Comparison of ENCODE assay signal across 1 cellular context in the genomic region with DNA sequence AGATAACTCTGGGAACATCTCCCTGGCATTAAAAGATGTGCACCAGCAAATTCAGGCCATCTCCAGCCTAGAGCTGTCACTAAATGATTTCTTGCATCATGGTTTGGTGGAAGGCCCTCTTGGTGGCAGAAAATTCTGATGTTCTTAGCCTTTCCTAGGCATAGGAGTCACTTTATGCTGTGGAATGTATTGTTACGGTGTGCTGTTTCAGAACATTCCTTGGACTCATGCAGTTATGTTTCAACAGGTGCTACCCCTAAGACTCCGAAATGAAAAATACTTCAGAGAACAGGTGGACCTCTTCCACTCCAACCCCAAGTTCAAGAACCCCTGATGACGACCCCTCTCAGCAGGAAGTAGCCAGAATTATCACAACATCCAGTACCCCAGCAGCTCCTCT.
TF ChIP-seq lines count a peak whose summit lies in the region.

No MANE protein-coding gene starts in this region.

TF ChIP-seq in A549, 52 proteins besides CTCF, POLR2A, EP300 and RAD21 (continued from another document):
- TF ChIP-seq EHMT2 (IDR thresholded peaks at IDR 0.05; ENCODE audit: low read depth) (no peak), ZC3H11A (IDR thresholded peaks at IDR 0.05) (no peak), CHD4 (IDR thresholded peaks at IDR 0.05; ENCODE audit: borderline replicate concordance) (no peak), FOXS1 (CRISPR knock-in tag; IDR thresholded peaks at IDR 0.05) (no peak), SMC3 (IDR thresholded peaks at IDR 0.05) (no peak), HOXB5 (CRISPR knock-in tag; IDR thresholded peaks at IDR 0.05) (no peak)
- TF ChIP-seq, protein P1, sequence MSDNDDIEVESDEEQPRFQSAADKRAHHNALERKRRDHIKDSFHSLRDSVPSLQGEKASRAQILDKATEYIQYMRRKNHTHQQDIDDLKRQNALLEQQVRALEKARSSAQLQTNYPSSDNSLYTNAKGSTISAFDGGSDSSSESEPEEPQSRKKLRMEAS (IDR thresholded peaks at IDR 0.05), result no peak
- TF ChIP-seq, protein P2, sequence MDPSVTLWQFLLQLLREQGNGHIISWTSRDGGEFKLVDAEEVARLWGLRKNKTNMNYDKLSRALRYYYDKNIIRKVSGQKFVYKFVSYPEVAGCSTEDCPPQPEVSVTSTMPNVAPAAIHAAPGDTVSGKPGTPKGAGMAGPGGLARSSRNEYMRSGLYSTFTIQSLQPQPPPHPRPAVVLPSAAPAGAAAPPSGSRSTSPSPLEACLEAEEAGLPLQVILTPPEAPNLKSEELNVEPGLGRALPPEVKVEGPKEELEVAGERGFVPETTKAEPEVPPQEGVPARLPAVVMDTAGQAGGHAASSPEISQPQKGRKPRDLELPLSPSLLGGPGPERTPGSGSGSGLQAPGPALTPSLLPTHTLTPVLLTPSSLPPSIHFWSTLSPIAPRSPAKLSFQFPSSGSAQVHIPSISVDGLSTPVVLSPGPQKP (IDR thresholded peaks at IDR 0.05; ENCODE audit: low read depth, low read length), result no peak
